4 cellular contexts compared by ENCODE assay signal in the genomic region with DNA sequence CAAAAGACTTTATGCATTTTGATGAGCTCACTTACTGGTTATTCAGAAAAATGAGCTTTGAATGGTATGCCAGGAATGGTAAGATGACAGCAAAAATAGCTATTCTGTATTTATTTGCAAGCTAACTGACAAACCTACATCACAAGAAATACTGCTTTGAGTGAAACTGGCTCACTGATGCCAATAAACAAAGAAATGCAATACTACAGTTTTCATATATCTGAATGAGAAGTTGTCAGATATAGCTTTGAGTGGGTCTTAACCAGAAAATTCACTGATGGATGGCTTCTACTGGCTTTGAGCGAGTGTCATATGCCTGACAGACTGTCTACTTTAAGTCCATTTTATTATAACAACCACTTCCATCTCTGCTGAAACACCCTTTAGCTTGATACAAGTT.
"Had no signal": no experiment of that assay in that cellular context is flagged by ENCODE, and none has a peak within 500 bp of the region (broad histone marks: within the 10 kb centered on the region; RNA-seq: fewer than 3 reads in every experiment).

No MANE protein-coding gene starts in this region.

- H2AFZ ChIP-seq: GM23338 had no signal

- H3K27ac Mint-ChIP-seq: GM23338, H9 had no signal

- H3K9me3 Mint-ChIP-seq: GM23338, H9 had no signal

- H3K4me2 ChIP-seq: GM23338 had no signal

- H3K4me3 ChIP-seq: GM23338 had no signal

- DNase-seq: H9, HCEC 1CT, IMR-90 had no signal

- ATAC-seq: GM23338 had no signal

- H3K4me3 Mint-ChIP-seq: GM23338, H9 had no signal
